In genomic region chr1:5692649-5693048, GRCh38 we compare ENCODE assay signal across 22 cellular contexts.
DNase-seq lines count a peak whose midpoint lies in the region; ATAC-seq and TF ChIP-seq lines count a peak whose summit lies in the region.
"Had no signal": no experiment of that assay in that cellular context is flagged by ENCODE, and none has a peak within 500 bp of the region (broad histone marks: within the 10 kb centered on the region; RNA-seq: fewer than 3 reads in every experiment).

No MANE protein-coding gene starts in this region.

- H3F3A ChIP-seq in GM23338 (replicated peaks; ENCODE audit: low read depth) = no peaks in the 10 kb centered on the region

- H3K4me3 ChIP-seq in GM23338 = no peak overlapping the region
- no peak overlapping the region for H3K4me3 ChIP-seq in mucosa of descending colon
- H3K4me3 ChIP-seq: A549; BLaER1 treated with 17β-estradiol and CSF1 and Interleukin-3, amounts not matched to agents 10 nM and 100 nM; HAP-1 had no signal

- H3K36me3 ChIP-seq in GM23338 (ENCODE audit: insufficient read depth) = peaks cover 7% of the 10 kb centered on the region; the same call in 1 of the 2 replicates
- H3K36me3 ChIP-seq in mucosa of descending colon (ENCODE audit: low read depth) = no peaks in the 10 kb centered on the region
- H3K36me3 ChIP-seq: BE2C; BLaER1 treated with 17β-estradiol and CSF1 and Interleukin-3, amounts not matched to agents 10 nM and 100 nM; HAP-1 had no signal

- POLR2A ChIA-PET in GM10248 (lab: Yijun Ruan, JAX) = no interaction called here

- intact Hi-C loops in left colon (cut with DNase I, micrococcal nuclease) = no loop called here
- intact Hi-C loops in mucosa of descending colon (cut with DNase I, micrococcal nuclease) = no loop called here

- H3K27ac ChIP-seq in GM23338 (ENCODE audit: low read depth) = no peak overlapping the region
- H3K27ac ChIP-seq: A549; BLaER1 treated with 17β-estradiol and CSF1 and Interleukin-3, amounts not matched to agents 10 nM and 100 nM had no signal

- H3K27me3 ChIP-seq in GM23338 (ENCODE audit: insufficient read depth) = no peaks in the 10 kb centered on the region
- H3K27me3 ChIP-seq: BE2C; BLaER1 treated with 17β-estradiol and CSF1 and Interleukin-3, amounts not matched to agents 10 nM and 100 nM had no signal

- ATAC-seq in GM23338 (peak; percentile 18; the same call in 1 of the 3 replicates), left colon (peak; percentile 55), mucosa of descending colon (peak; percentile 30)
- ATAC-seq in activated T-cell treated with anti-CD3 and anti-CD28 coated beads, Interleukin-2, amount 50 U/mL, for 72 hours (replicated peaks in 1 of 2) = no peak
- ATAC-seq: A549 had no signal

- H3K4me3 Mint-ChIP-seq in GM23338 = no peak overlapping the region
- H3K4me3 Mint-ChIP-seq in activated T-cell treated with anti-CD3 and anti-CD28 coated beads, Interleukin-2, amount 50 U/mL, for 72 hours = no peak overlapping the region
- H3K4me3 Mint-ChIP-seq: CD14-positive monocyte; CD4-positive, alpha-beta memory T cell; HFFc6 had no signal

- H3K4me1 Mint-ChIP-seq in GM23338 = peaks cover 21% of the 10 kb centered on the region
- no peaks in the 10 kb centered on the region for H3K4me1 Mint-ChIP-seq in activated T-cell treated with anti-CD3 and anti-CD28 coated beads, Interleukin-2, amount 50 U/mL, for 72 hours (ENCODE audit: low read depth)
- H3K4me1 Mint-ChIP-seq: CD14-positive monocyte; CD4-positive, alpha-beta memory T cell had no signal

- no peak overlapping the region for H3K27ac Mint-ChIP-seq in GM23338
- no peak overlapping the region for H3K27ac Mint-ChIP-seq in activated T-cell treated with anti-CD3 and anti-CD28 coated beads, Interleukin-2, amount 50 U/mL, for 72 hours
- H3K27ac Mint-ChIP-seq: CD14-positive monocyte; CD4-positive, alpha-beta memory T cell; HFFc6 had no signal

- no peak overlapping the region for H2AFZ ChIP-seq in GM23338

- H3K79me2 ChIP-seq in GM23338 (replicated peaks; ENCODE audit: insufficient read depth) = no peaks in the 10 kb centered on the region

- H4K20me1 ChIP-seq in GM23338 (replicated peaks; ENCODE audit: insufficient read depth) = no peaks in the 10 kb centered on the region
- H4K20me1 ChIP-seq: BLaER1 treated with 17β-estradiol and CSF1 and Interleukin-3, amounts not matched to agents 10 nM and 100 nM had no signal

- H3K9me3 ChIP-seq in mucosa of descending colon = no peaks in the 10 kb centered on the region
- H3K9me3 ChIP-seq: A549; BE2C; BLaER1 treated with 17β-estradiol and CSF1 and Interleukin-3, amounts not matched to agents 10 nM and 100 nM; HAP-1 had no signal

- CTCF ChIA-PET in GM10248 (lab: Yijun Ruan, JAX) = no interaction called here

- DNase-seq in GM23338 (ENCODE audit: low spot score) = no peak
- DNase-seq in RPMI8226 = peak; percentile 34
- DNase-seq in left colon = peak in 1 of 2 donors; percentile 22
- peak in 1 of 3 donors; percentile 24 for DNase-seq in mucosa of descending colon
- no peak for DNase-seq in CD1c-positive myeloid dendritic cell (ENCODE audit: extremely low spot score)
- DNase-seq in activated T-cell treated with anti-CD3 and anti-CD28 coated beads, Interleukin-2, amount 50 U/mL, for 72 hours = no peak
- no peak for DNase-seq in GM10248 (ENCODE audit: extremely low spot score)
- DNase-seq: 8988T; ACHN; AML-193; BE2C; Calu3; CD4-positive, alpha-beta memory T cell; COR-L47; DMS153; DND-41; GOT3; HFFc6 had no signal

- H3K27me3 Mint-ChIP-seq in GM23338 (ENCODE audit: insufficient read depth, low read depth, poor library complexity) = peaks cover 9% of the 10 kb centered on the region
- H3K27me3 Mint-ChIP-seq in activated T-cell treated with anti-CD3 and anti-CD28 coated beads, Interleukin-2, amount 50 U/mL, for 72 hours (ENCODE audit: low read depth) = peaks cover 17% of the 10 kb centered on the region

- no peak for TF ChIP-seq CTCF in GM23338 (conservative IDR thresholded peaks at IDR 0.05; ENCODE audit: low read depth in 2 of 2)
- TF ChIP-seq CTCF in mucosa of descending colon (IDR thresholded peaks at IDR 0.05) = no peak
- no peak for TF ChIP-seq CTCF in GM10248 (IDR thresholded peaks at IDR 0.05; ENCODE audit: control extremely low read depth, extremely low read depth, low read depth, missing control alignments)

- H3K4me1 ChIP-seq in GM23338 (ENCODE audit: insufficient read depth) = no peaks in the 10 kb centered on the region
- H3K4me1 ChIP-seq in mucosa of descending colon (ENCODE audit: low read depth) = peaks cover 9% of the 10 kb centered on the region
- H3K4me1 ChIP-seq: A549, BE2C, HAP-1 had no signal

- no peaks in the 10 kb centered on the region for H3K9me2 ChIP-seq in GM23338 (ENCODE audit: insufficient read depth)

- no peaks in the 10 kb centered on the region; the same call in 2 of the 3 replicates for H3K9me3 Mint-ChIP-seq in GM23338
- H3K9me3 Mint-ChIP-seq in activated T-cell treated with anti-CD3 and anti-CD28 coated beads, Interleukin-2, amount 50 U/mL, for 72 hours = no peaks in the 10 kb centered on the region

- H3K36me3 Mint-ChIP-seq in GM23338 (ENCODE audit: low read depth) = no peaks in the 10 kb centered on the region
- no peaks in the 10 kb centered on the region for H3K36me3 Mint-ChIP-seq in activated T-cell treated with anti-CD3 and anti-CD28 coated beads, Interleukin-2, amount 50 U/mL, for 72 hours (ENCODE audit: insufficient read depth in 2 of 2)
- H3K36me3 Mint-ChIP-seq: CD14-positive monocyte; CD4-positive, alpha-beta memory T cell had no signal

- H3K4me2 ChIP-seq in GM23338 = no peak overlapping the region
- H3K4me2 ChIP-seq: A549; BLaER1 treated with 17β-estradiol and CSF1 and Interleukin-3, amounts not matched to agents 10 nM and 100 nM had no signal

TF ChIP-seq in GM23338, 12 proteins besides CTCF, POLR2A, EP300 and RAD21 (continues in another document):
- TF ChIP-seq POLR2AphosphoS5 (IDR thresholded peaks at IDR 0.05; ENCODE audit: low read depth) (no peak), ZNF462 (CRISPR knock-in tag; IDR thresholded peaks at IDR 0.05) (no peak), ZNF114 (CRISPR knock-in tag; IDR thresholded peaks at IDR 0.05) (no peak), EZH2 (IDR thresholded peaks at IDR 0.05; ENCODE audit: low read depth, unreplicated experiment) (no peak), EZH2phosphoT487 (IDR thresholded peaks at IDR 0.05; ENCODE audit: unreplicated experiment) (no peak), STAT1 (IDR thresholded peaks at IDR 0.05; ENCODE audit: unreplicated experiment) (no peak)

Comparison
In these comparisons a context has a peak if more than half of its experiments do, and no peak if none do; other contexts are left out.
1. ATAC-seq: peak in GM23338 (single experiment), left colon (single experiment) and mucosa of descending colon (single experiment); none in activated T-cell treated with anti-CD3 and anti-CD28 coated beads, Interleukin-2, amount 50 U/mL, for 72 hours (0 of 2).